Comparison of ENCODE assay signal across 8 cellular contexts in genomic region chr3:48634661-48635221, GRCh38. TPM values are rescaled to one million over a fixed set of nuclear protein-coding genes. Genes with fewer than 3 reads are reported as not detected.
DNase-seq lines count a peak whose midpoint lies in the region; ATAC-seq, FAIRE-seq and TF ChIP-seq lines count a peak whose summit lies in the region.

No MANE protein-coding gene starts in this region.

- H3K27ac Mint-ChIP-seq in stimulated activated naive B cell treated with anti-CD40 and anti-IgM and Interleukin-4, amounts not matched to agents 10 μg/mL and 1 μg/mL and 100 μg/mL, for 72 hours = peak overlapping the region; percentile 62

- BruUV-seq in endothelial cell of umbilical vein (replicated peaks; lab: Mats Ljungman, UMichigan) = no TSS peak

- CTCF ChIA-PET in endothelial cell of umbilical vein (lab: Charles Lee) = interaction anchor here (0.7 to 4.5 kb wide), 20 partner anchors 11 to 234 kb away, joined by 3 to 32 read pairs (median 6); partner anchors contain the start of genes CELSR3, PFKFB4 and UQCRC1

- H3K27me3 ChIP-seq in HAP-1 (ENCODE audit: low read depth) = no peaks in the 10 kb centered on the region
- no peaks in the 10 kb centered on the region for H3K27me3 ChIP-seq in endothelial cell of umbilical vein (ENCODE audit: control insufficient read depth in 2 of 2, insufficient read depth in 2 of 2, low read length in 2 of 2)

- intact Hi-C loops in endothelial cell of umbilical vein (cut with micrococcal nuclease) = loop anchor here (1.0 to 2.0 kb wide), 8 partner anchors 22 to 446 kb away; partner anchors contain the start of genes CDC25A, IP6K2 and UQCRC1

- H3K4me1 Mint-ChIP-seq in stimulated activated naive B cell treated with anti-CD40 and anti-IgM and Interleukin-4, amounts not matched to agents 10 μg/mL and 1 μg/mL and 100 μg/mL, for 72 hours = peaks cover 12 to 35% of the 10 kb centered on the region in 2 donors

- no peaks in the 10 kb centered on the region for H4K20me1 ChIP-seq in endothelial cell of umbilical vein (replicated peaks; ENCODE audit: control insufficient read depth, extremely low read depth, insufficient read depth, low read length)

- H3K9me3 Mint-ChIP-seq in stimulated activated naive B cell treated with anti-CD40 and anti-IgM and Interleukin-4, amounts not matched to agents 10 μg/mL and 1 μg/mL and 100 μg/mL, for 72 hours = no peaks in the 10 kb centered on the region

- in situ Hi-C loops in HAP-1 (cut with MboI; ENCODE audit: low sequenced_read_pairs) = no loop called here

- H3K4me3 ChIP-seq in HAP-1 (peak overlapping the region; percentile 85), endothelial cell of umbilical vein (replicated peaks in 1 of 3; ENCODE audit: insufficient read depth in 1 of 3, low read depth in 1 of 3, low read length in 3 of 3) (peak overlapping the region; percentile 70 to 93 (median 76))

- dilution Hi-C loops in endothelial cell of umbilical vein (cut with MboI; ENCODE audit: extremely low pct_ligation_motif_present, low sequenced_read_pairs) = no loop called here

- H3K9me3 ChIP-seq in HAP-1 (no peaks in the 10 kb centered on the region), endothelial cell of umbilical vein (replicated peaks; ENCODE audit: control insufficient read depth, insufficient read depth, low read length) (no peaks in the 10 kb centered on the region)

- DNase-seq in Daoy (ENCODE audit: low read depth) = peak; percentile 55
- DNase-seq in HAP-1 (ENCODE audit: low spot score in 2 of 2) = peak; percentile 31 to 84
- peak; percentile 5 for DNase-seq in NCI-H1092 (lab: John Stamatoyannopoulos, UW)
- peak; percentile 80 for DNase-seq in activated CD8-positive, alpha-beta memory T cell treated with anti-CD3 and anti-CD28 coated beads for 24 hours
- DNase-seq in endothelial cell of umbilical vein (ENCODE audit: low read depth, low spot score) = peak; percentile 61
- peak; percentile 6 for DNase-seq in midbrain (lab: John Stamatoyannopoulos, UW)
- DNase-seq in stimulated activated naive B cell treated with anti-CD40 and anti-IgM and Interleukin-4, amounts not matched to agents 10 μg/mL and 1 μg/mL and 100 μg/mL, for 72 hours = peak; percentile 30
- no peak for DNase-seq in NCI-H526 treated with DMSO at 0.1 percent for 48 hours (lab: John Stamatoyannopoulos, UW)

- ATAC-seq in stimulated activated naive B cell treated with anti-CD40 and anti-IgM and Interleukin-4, amounts not matched to agents 10 μg/mL and 1 μg/mL and 100 μg/mL, for 72 hours (replicated peaks) = peak; percentile 36 to 43

- peak overlapping the region; percentile 93 to 95 for H3K4me3 Mint-ChIP-seq in stimulated activated naive B cell treated with anti-CD40 and anti-IgM and Interleukin-4, amounts not matched to agents 10 μg/mL and 1 μg/mL and 100 μg/mL, for 72 hours

- peak; percentile 7 for TF ChIP-seq POLR2A in endothelial cell of umbilical vein (IDR thresholded peaks at IDR 0.05; ENCODE audit: low read depth, low read length)

- peaks cover 17 to 22% of the 10 kb centered on the region in 2 donors for H3K36me3 Mint-ChIP-seq in stimulated activated naive B cell treated with anti-CD40 and anti-IgM and Interleukin-4, amounts not matched to agents 10 μg/mL and 1 μg/mL and 100 μg/mL, for 72 hours

- POLR2A ChIA-PET in endothelial cell of umbilical vein (lab: Charles Lee) = no interaction called here

- peak overlapping the region; percentile 32 for H3K27ac ChIP-seq in endothelial cell of umbilical vein (ENCODE audit: insufficient read depth, low read depth, low read length)

- no peaks in the 10 kb centered on the region for H3K79me2 ChIP-seq in endothelial cell of umbilical vein (ENCODE audit: control insufficient read depth, insufficient read depth, low read length)

- H2AFZ ChIP-seq in endothelial cell of umbilical vein (ENCODE audit: low read depth, low read length) = peak overlapping the region; percentile 84

- H3K36me3 ChIP-seq in HAP-1 (replicated peaks) (peaks cover 21% of the 10 kb centered on the region; the same call in 1 of the 2 replicates), endothelial cell of umbilical vein (ENCODE audit: control insufficient read depth in 2 of 2, extremely low read depth in 1 of 2, insufficient read depth in 2 of 2, low read length in 2 of 2) (peaks cover 0 to 19% of the 10 kb centered on the region in 2 experiments)

- H3K4me1 ChIP-seq in HAP-1 = peaks cover 12% of the 10 kb centered on the region
- peaks cover 17% of the 10 kb centered on the region for H3K4me1 ChIP-seq in endothelial cell of umbilical vein (ENCODE audit: control insufficient read depth, extremely low read depth, insufficient read depth, low read length)

- H3K9ac ChIP-seq in endothelial cell of umbilical vein (replicated peaks; ENCODE audit: extremely low read depth, insufficient read depth, low read length) = peak overlapping the region; percentile 57

- no peaks in the 10 kb centered on the region for H3K9me1 ChIP-seq in endothelial cell of umbilical vein (replicated peaks; ENCODE audit: control insufficient read depth, extremely low read depth, insufficient read depth, low read length)

- peak overlapping the region; percentile 73 for H3K4me2 ChIP-seq in endothelial cell of umbilical vein (ENCODE audit: insufficient read depth, low read length)

- peaks cover 0 to 13% of the 10 kb centered on the region in 2 donors for H3K27me3 Mint-ChIP-seq in stimulated activated naive B cell treated with anti-CD40 and anti-IgM and Interleukin-4, amounts not matched to agents 10 μg/mL and 1 μg/mL and 100 μg/mL, for 72 hours

- FAIRE-seq in endothelial cell of umbilical vein (lab: Jason Lieb, UNC) = no peak

- peak in 1 of 2 donors; percentile 0 for TF ChIP-seq CTCF in endothelial cell of umbilical vein (IDR thresholded peaks at IDR 0.05; ENCODE audit: extremely low read depth in 1 of 2, insufficient read depth in 1 of 2, low read depth in 1 of 2, low read length in 2 of 2)

TF ChIP-seq in endothelial cell of umbilical vein, 7 proteins besides CTCF, POLR2A, EP300 and RAD21 (continues in another document):
- TF ChIP-seq MYC (IDR thresholded peaks at IDR 0.05; ENCODE audit: low read depth, low read length) = no peak
- no peak for TF ChIP-seq GATA2 (IDR thresholded peaks at IDR 0.05; ENCODE audit: insufficient read depth, insufficient read length, low read depth, low read length)
- peak; percentile 34 for TF ChIP-seq FOS (IDR thresholded peaks at IDR 0.05; ENCODE audit: borderline replicate concordance, insufficient read depth, low read length)

RNA-seq across cellular contexts. Expression of gene SLC26A6, which starts 0.5 kb away (rescaled TPM):
- 5.5 and 11.3 TPM in 2 replicates for total RNA-seq in Daoy (2014; rRNA removed; shearing (Covaris generic))
- total RNA-seq in endothelial cell of umbilical vein = 32.2 and 34.8 TPM in 2 replicates
- polyA plus RNA-seq in endothelial cell of umbilical vein = 31.0 and 35.3 TPM in 2 replicates
- polyA plus RNA-seq in endothelial cell of umbilical vein (2011; cell fraction: cytosol; rRNA removed) = 11.0 and 13.2 TPM in 2 replicates
- 277 and 301 TPM in 2 replicates for polyA plus RNA-seq in endothelial cell of umbilical vein (2011; cell fraction: nucleus; rRNA removed)
- 16.9 and 17.3 TPM in 2 replicates for polyA plus RNA-seq in endothelial cell of umbilical vein (2012)
- 19.7 and 30.4 TPM in 2 replicates for polyA minus RNA-seq in endothelial cell of umbilical vein
- 16.7 TPM for polyA minus RNA-seq in endothelial cell of umbilical vein (2011; cell fraction: cytosol; rRNA and poly(A)+ RNA removed)
- polyA minus RNA-seq in endothelial cell of umbilical vein (2011; cell fraction: nucleus; rRNA and poly(A)+ RNA removed) = 43.9 and 50.3 TPM in 2 replicates

RNA-seq across cellular contexts. Expression of gene TMEM89, which starts 13.2 kb away (rescaled TPM):
- total RNA-seq in Daoy (2014; rRNA removed; shearing (Covaris generic)) = not detected in 2 replicates
- not detected in 2 replicates for total RNA-seq in endothelial cell of umbilical vein
- not detected in 2 replicates for polyA plus RNA-seq in endothelial cell of umbilical vein
- not detected in 2 replicates for polyA plus RNA-seq in endothelial cell of umbilical vein (2011; cell fraction: cytosol; rRNA removed)
- polyA plus RNA-seq in endothelial cell of umbilical vein (2011; cell fraction: nucleus; rRNA removed) = 0.51 TPM in 1 of 2 replicates, not detected in the other
- polyA plus RNA-seq in endothelial cell of umbilical vein (2012) = not detected in 2 replicates
- polyA minus RNA-seq in endothelial cell of umbilical vein = not detected in 2 replicates
- polyA minus RNA-seq in endothelial cell of umbilical vein (2011; cell fraction: cytosol; rRNA and poly(A)+ RNA removed) = not detected
- polyA minus RNA-seq in endothelial cell of umbilical vein (2011; cell fraction: nucleus; rRNA and poly(A)+ RNA removed) = not detected in 2 replicates

RNA-seq across cellular contexts. Expression of gene UQCRC1, which starts 25.3 kb away (rescaled TPM):
- total RNA-seq in Daoy (2014; rRNA removed; shearing (Covaris generic)) = 291 and 336 TPM in 2 replicates
- total RNA-seq in endothelial cell of umbilical vein = 184 and 186 TPM in 2 replicates
- 415 and 427 TPM in 2 replicates for polyA plus RNA-seq in endothelial cell of umbilical vein
- polyA plus RNA-seq in endothelial cell of umbilical vein (2011; cell fraction: cytosol; rRNA removed) = 307 and 337 TPM in 2 replicates
- polyA plus RNA-seq in endothelial cell of umbilical vein (2011; cell fraction: nucleus; rRNA removed) = 290 and 315 TPM in 2 replicates
- 171 and 242 TPM in 2 replicates for polyA plus RNA-seq in endothelial cell of umbilical vein (2012)
- polyA minus RNA-seq in endothelial cell of umbilical vein = 542 and 636 TPM in 2 replicates
- polyA minus RNA-seq in endothelial cell of umbilical vein (2011; cell fraction: cytosol; rRNA and poly(A)+ RNA removed) = 468 TPM
- 79.8 and 86.9 TPM in 2 replicates for polyA minus RNA-seq in endothelial cell of umbilical vein (2011; cell fraction: nucleus; rRNA and poly(A)+ RNA removed)

RNA-seq across cellular contexts. Expression of gene CELSR3, which starts 27.9 kb away (rescaled TPM):
- total RNA-seq in Daoy (2014; rRNA removed; shearing (Covaris generic)) = 1.9 and 2.4 TPM in 2 replicates
- 0.46 and 0.71 TPM in 2 replicates for total RNA-seq in endothelial cell of umbilical vein
- 0.25 and 0.32 TPM in 2 replicates for polyA plus RNA-seq in endothelial cell of umbilical vein
- polyA plus RNA-seq in endothelial cell of umbilical vein (2011; cell fraction: cytosol; rRNA removed) = 0.12 and 0.16 TPM in 2 replicates
- 0.90 and 1.2 TPM in 2 replicates for polyA plus RNA-seq in endothelial cell of umbilical vein (2011; cell fraction: nucleus; rRNA removed)
- polyA plus RNA-seq in endothelial cell of umbilical vein (2012) = 0.24 and 0.37 TPM in 2 replicates
- polyA minus RNA-seq in endothelial cell of umbilical vein = 0.36 and 0.76 TPM in 2 replicates
- polyA minus RNA-seq in endothelial cell of umbilical vein (2011; cell fraction: cytosol; rRNA and poly(A)+ RNA removed) = 3.7 TPM
- polyA minus RNA-seq in endothelial cell of umbilical vein (2011; cell fraction: nucleus; rRNA and poly(A)+ RNA removed) = 0.82 and 1.0 TPM in 2 replicates

RNA-seq across cellular contexts. Expression of gene COL7A1, which starts 39.6 kb away (rescaled TPM):
- 107 and 154 TPM in 2 replicates for total RNA-seq in Daoy (2014; rRNA removed; shearing (Covaris generic))
- 1.5 and 1.9 TPM in 2 replicates for total RNA-seq in endothelial cell of umbilical vein
- polyA plus RNA-seq in endothelial cell of umbilical vein = 0.55 and 1.1 TPM in 2 replicates
- polyA plus RNA-seq in endothelial cell of umbilical vein (2011; cell fraction: cytosol; rRNA removed) = 0.12 and 0.13 TPM in 2 replicates
- polyA plus RNA-seq in endothelial cell of umbilical vein (2011; cell fraction: nucleus; rRNA removed) = 4.9 and 6.0 TPM in 2 replicates
- polyA plus RNA-seq in endothelial cell of umbilical vein (2012) = 0.44 and 0.78 TPM in 2 replicates
- polyA minus RNA-seq in endothelial cell of umbilical vein = 0.19 and 1.2 TPM in 2 replicates
- polyA minus RNA-seq in endothelial cell of umbilical vein (2011; cell fraction: cytosol; rRNA and poly(A)+ RNA removed) = 14.2 TPM
- 0.96 and 1.8 TPM in 2 replicates for polyA minus RNA-seq in endothelial cell of umbilical vein (2011; cell fraction: nucleus; rRNA and poly(A)+ RNA removed)
